8 cellular contexts compared by ENCODE assay signal in the genomic region with DNA sequence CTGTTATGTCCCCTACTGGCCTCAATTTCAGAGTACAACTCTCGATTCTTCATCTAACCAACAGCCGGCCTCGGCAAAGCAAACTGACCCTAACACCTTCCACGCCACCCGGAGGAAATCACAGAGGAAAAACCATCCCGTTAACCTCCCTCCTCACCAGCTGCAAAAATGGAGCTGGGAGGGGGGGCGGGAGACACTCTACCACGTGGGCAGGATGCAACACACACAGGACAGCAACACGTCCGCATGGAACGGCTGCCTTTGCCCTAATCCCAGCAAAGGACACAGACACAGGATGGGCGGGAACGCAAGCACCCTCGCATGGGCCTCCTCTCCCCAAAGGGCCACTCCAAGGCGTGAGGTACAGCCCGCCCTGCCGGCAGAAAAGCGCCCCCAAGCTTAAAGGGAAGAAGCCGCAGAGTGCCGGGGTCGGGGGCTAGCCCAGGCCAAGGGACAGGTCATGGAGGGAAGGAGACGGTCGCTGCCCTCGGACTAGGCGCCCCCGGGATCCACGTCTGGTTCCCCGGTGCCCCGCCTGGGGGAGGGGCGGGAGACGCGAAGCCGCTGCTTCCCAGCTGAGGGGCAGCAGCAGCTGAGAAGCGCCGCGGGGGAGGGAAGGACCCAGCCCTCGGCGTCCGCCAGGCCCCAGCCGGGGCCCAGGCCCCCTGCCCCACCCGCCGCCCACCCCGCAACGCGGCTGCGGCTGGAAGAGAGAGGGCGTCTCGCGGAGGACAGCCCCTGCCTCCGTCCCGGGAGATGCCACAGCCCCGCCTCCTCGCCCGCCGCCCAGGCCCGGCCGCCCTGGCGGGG. TPM values are rescaled to one million over a fixed set of nuclear protein-coding genes. Genes with fewer than 3 reads are reported as not detected.
DNase-seq lines count a peak whose midpoint lies in the region; ATAC-seq, FAIRE-seq and TF ChIP-seq lines count a peak whose summit lies in the region.

No MANE protein-coding gene starts in this region.

- peak overlapping the region; percentile 82 for H3K4me2 ChIP-seq in DOHH2 (ENCODE audit: low read length)

- H3K27ac ChIP-seq in DOHH2 (ENCODE audit: low read depth, low read length) (peak overlapping the region; percentile 32), gastrocnemius medialis (peak overlapping the region; percentile 87 to 98 (median 98))

- H3K4me1 ChIP-seq in DOHH2 (ENCODE audit: control insufficient read depth, low read length) (peaks cover 25% of the 10 kb centered on the region), iPS-15b (ENCODE audit: control insufficient read depth, insufficient read depth, low read length) (peaks cover 8% of the 10 kb centered on the region), gastrocnemius medialis (peaks cover 39 to 42% of the 10 kb centered on the region in 2 donors)

- H3K4me3 ChIP-seq in DOHH2 (ENCODE audit: low read length): peak overlapping the region; percentile 83
- peak overlapping the region; percentile 90 for H3K4me3 ChIP-seq in iPS-15b (ENCODE audit: low read depth, low read length)
- peak overlapping the region; percentile 74 to 91 (median 76) for H3K4me3 ChIP-seq in gastrocnemius medialis

- H3K9me3 Mint-ChIP-seq in brain: peaks cover 0 to 3% (median 0%) of the 10 kb centered on the region in 5 experiments

- H3K9ac ChIP-seq in iPS-15b (ENCODE audit: low read depth, low read length): peak overlapping the region; percentile 87

- peak; percentile 5 for ATAC-seq in GM19468 (IDR thresholded peaks at IDR 0.05; ENCODE audit: extremely low read depth, unreplicated experiment)
- peak; percentile 29 for ATAC-seq in HG03565 (IDR thresholded peaks at IDR 0.05; ENCODE audit: unreplicated experiment)
- peak; percentile 75 to 76 for ATAC-seq in gastrocnemius medialis

- H3F3A ChIP-seq in DOHH2 (ENCODE audit: control insufficient read depth, insufficient read depth): no peaks in the 10 kb centered on the region; the same call in 1 of the 2 replicates

- H3K36me3 Mint-ChIP-seq in brain: peaks cover 11% of the 10 kb centered on the region

- TF ChIP-seq CTCF in DOHH2 (IDR thresholded peaks at IDR 0.05; ENCODE audit: low read depth, low read length, poor library complexity, severe bottlenecking) (no peak), brain (conservative IDR thresholded peaks at IDR 0.05) (peak in 1 of 2 experiments; percentile 30), gastrocnemius medialis (IDR thresholded peaks at IDR 0.05 in 4 of 5, conservative IDR thresholded peaks at IDR 0.05 in 1 of 5) (peak in 1 of 5 experiments; percentile 15)

- intact Hi-C loops in gastrocnemius medialis (cut with DNase I; ENCODE audit: low total_unique reads): loop anchor here (1.0 to 10.0 kb wide), 8 partner anchors 14 to 430 kb away; partner anchors contain the start of genes C1orf50, P3H1, PPIH and YBX1

- H3K4me1 Mint-ChIP-seq in brain: peaks cover 71% of the 10 kb centered on the region

- peak overlapping the region; percentile 92 to 97 (median 95) for H3K27ac Mint-ChIP-seq in brain

- peak overlapping the region; percentile 93 to 97 (median 97) for H3K4me3 Mint-ChIP-seq in brain

- no peak for FAIRE-seq in RCC 7860 (lab: Jason Lieb, UNC)

- H3K9me3 ChIP-seq in DOHH2 (ENCODE audit: control insufficient read depth, insufficient read depth, low read length): no peaks in the 10 kb centered on the region
- H3K9me3 ChIP-seq in iPS-15b (ENCODE audit: control insufficient read depth, insufficient read depth, low read length): no peaks in the 10 kb centered on the region
- no peaks in the 10 kb centered on the region for H3K9me3 ChIP-seq in gastrocnemius medialis

- in situ Hi-C loops in gastrocnemius medialis (cut with MboI; ENCODE audit: low sequenced_read_pairs in 4 of 4): loop anchor here in 2 of 4 donors (25.0 kb wide), 2 partner anchors 328 to 428 kb away; partner anchors contain the start of genes C1orf50 (in 1 of the 2), P3H1 (in 1 of the 2) and PPIH (in 1 of the 2)

- H3K36me3 ChIP-seq in DOHH2 (ENCODE audit: control insufficient read depth, low read length): peaks cover 3% of the 10 kb centered on the region; the same call in 1 of the 2 replicates
- no peaks in the 10 kb centered on the region for H3K36me3 ChIP-seq in iPS-15b (ENCODE audit: control insufficient read depth, insufficient read depth, low read length)
- H3K36me3 ChIP-seq in gastrocnemius medialis: no peaks in the 10 kb centered on the region

- DNase-seq in RCC 7860 (ENCODE audit: low spot score) (peak; percentile 30), gastrocnemius medialis (peak; percentile 40 to 53), GDM1 (lab: John Stamatoyannopoulos, UW) (no peak)

- peaks cover 15% of the 10 kb centered on the region for H3K27me3 Mint-ChIP-seq in brain

- no peaks in the 10 kb centered on the region for H3K9me2 ChIP-seq in DOHH2 (replicated peaks; ENCODE audit: control insufficient read depth, low read length)

- no peak for TF ChIP-seq POLR2A in gastrocnemius medialis (IDR thresholded peaks at IDR 0.05)

- peaks cover 68% of the 10 kb centered on the region for H3K79me2 ChIP-seq in DOHH2 (ENCODE audit: control insufficient read depth, low read length)

- H3K27me3 ChIP-seq in DOHH2 (ENCODE audit: control insufficient read depth, low read length) (no peaks in the 10 kb centered on the region), iPS-15b (ENCODE audit: control insufficient read depth, insufficient read depth, low read length) (no peaks in the 10 kb centered on the region), gastrocnemius medialis (no peaks in the 10 kb centered on the region)

- peaks cover 18% of the 10 kb centered on the region; the same call in 1 of the 2 replicates for H4K20me1 ChIP-seq in DOHH2 (ENCODE audit: control insufficient read depth, insufficient read depth, low read depth, low read length)

RNA-seq across cellular contexts. Expression of gene FOXJ3, which starts 0.6 kb away (rescaled TPM):
- polyA plus RNA-seq in brain (ENCODE audit: insufficient read depth, low read depth, low replicate concordance): 44.2 TPM
- total RNA-seq in gastrocnemius medialis: 10 to 100 TPM; 39.4 to 81.0 (median 56.3) TPM

RNA-seq across cellular contexts. Expression of gene RIMKLA, which starts 46.1 kb away (rescaled TPM):
- polyA plus RNA-seq in brain (ENCODE audit: insufficient read depth, low read depth, low replicate concordance): 29.9 TPM
- total RNA-seq in gastrocnemius medialis: 1 to 10 TPM in 1 of 4 donors, under 1 TPM in 3; 0.78 to 1.2 (median 0.85) TPM

Comparison
In these comparisons a context has a peak if more than half of its experiments do, and no peak if none do; other contexts are left out.
1. ATAC-seq: peak in every context shown above with its lines; median percentile 76 in gastrocnemius medialis; 29 in HG03565; 5 in GM19468.